1 cellular context compared by ENCODE assay signal in genomic region chr7:876077-876971, GRCh38.
A peak's percentile ranks its signal among the peaks of the same experiment; 100 is the strongest.
TF ChIP-seq lines count a peak whose summit lies in the region.

Gene GET4 (plus strand): TSS chr7:876554. CDS start chr7:876646, 92 bp downstream.

TF ChIP-seq in K562, 482 proteins besides CTCF, POLR2A, EP300 and RAD21 (continued from another document and continues in another):
- peak; percentile 89 for TF ChIP-seq ZBTB33 (CRISPR knock-in tag; IDR thresholded peaks at IDR 0.05)
- TF ChIP-seq ZBTB40 (IDR thresholded peaks at IDR 0.05), result no peak
- peak; percentile 59; the same call in 1 of the 2 replicates for TF ChIP-seq ZBTB40 (CRISPR knock-in tag; IDR thresholded peaks at IDR 0.05)
- TF ChIP-seq NONO (IDR thresholded peaks at IDR 0.05; ENCODE audit: low read depth in 2 of 2, low read length in 1 of 2), result peak in 1 of 2 experiments; percentile 96; a peak in 3 of 4 replicates
- TF ChIP-seq RBBP5 (IDR thresholded peaks at IDR 0.05; ENCODE audit: borderline replicate concordance, insufficient read depth, low read length, poor library complexity, severe bottlenecking), result peak; percentile 93
- TF ChIP-seq HCFC1 (IDR thresholded peaks at IDR 0.05; ENCODE audit: low read depth, low read length), result peak; percentile 78
- no peak for TF ChIP-seq ADNP (tag; IDR thresholded peaks at IDR 0.05)
- peak; percentile 54 for TF ChIP-seq ETV5 (CRISPR knock-in tag; IDR thresholded peaks at IDR 0.05; ENCODE audit: low read depth)
- 0 out of 2 replicates have a peak, but pooled peaks have one; percentile 9 for TF ChIP-seq ZBTB12 (CRISPR knock-in tag; IDR thresholded peaks at IDR 0.05)
- peak; percentile 64 for TF ChIP-seq MXD1 (CRISPR knock-in tag; IDR thresholded peaks at IDR 0.05; ENCODE audit: borderline replicate concordance, poor library complexity, severe bottlenecking)
- TF ChIP-seq ATF6 (CRISPR knock-in tag; IDR thresholded peaks at IDR 0.05), result peak; percentile 90
- TF ChIP-seq ZC3H11A (IDR thresholded peaks at IDR 0.05; ENCODE audit: low read depth, low read length), result 0 out of 2 replicates have a peak, but pooled peaks have one; percentile 60
- peak; percentile 17; the same call in 1 of the 2 replicates for TF ChIP-seq ATF4 (CRISPR knock-in tag; IDR thresholded peaks at IDR 0.05)
- TF ChIP-seq XRCC4 (IDR thresholded peaks at IDR 0.05; ENCODE audit: extremely low read depth, insufficient read depth, insufficient read length), result no peak
- TF ChIP-seq ZBTB7A (IDR thresholded peaks at IDR 0.05; ENCODE audit: borderline replicate concordance, control insufficient read depth, low read depth, low read length), result peak; percentile 86; the same call in 1 of the 2 replicates
- peak; percentile 29 for TF ChIP-seq POLR2AphosphoS5 (IDR thresholded peaks at IDR 0.05; ENCODE audit: control insufficient read depth, insufficient read depth, low read depth, low read length)
- peak; percentile 95 for TF ChIP-seq POU5F1 (IDR thresholded peaks at IDR 0.05; ENCODE audit: borderline replicate concordance, low read depth, low read length, partially characterized antibody)
- TF ChIP-seq NCOR1 (IDR thresholded peaks at IDR 0.05), result 0 out of 2 replicates have a peak, but pooled peaks have one; percentile 9
- TF ChIP-seq USF1 (CRISPR knock-in tag; IDR thresholded peaks at IDR 0.05), result peak; percentile 97
- TF ChIP-seq LCOR (CRISPR knock-in tag; IDR thresholded peaks at IDR 0.05), result peak; percentile 69; the same call in 1 of the 2 replicates
- TF ChIP-seq CREB1 (IDR thresholded peaks at IDR 0.05), result peak; percentile 87
- peak; percentile 87 for TF ChIP-seq CREB1 (CRISPR knock-in tag; IDR thresholded peaks at IDR 0.05)
- peak; percentile 91 for TF ChIP-seq CREM (IDR thresholded peaks at IDR 0.05; ENCODE audit: low read depth)
- no peak for TF ChIP-seq ZNF695 (CRISPR knock-in tag; IDR thresholded peaks at IDR 0.05)
- TF ChIP-seq GTF2B (IDR thresholded peaks at IDR 0.05; ENCODE audit: extremely low read depth, insufficient read length), result no peak
- TF ChIP-seq ZBTB34 (CRISPR knock-in tag; IDR thresholded peaks at IDR 0.05), result no peak
- TF ChIP-seq TCF3 (CRISPR knock-in tag; IDR thresholded peaks at IDR 0.05), result peak; percentile 51
- peak; percentile 94 for TF ChIP-seq TOE1 (IDR thresholded peaks at IDR 0.05; ENCODE audit: borderline replicate concordance)
- peak; percentile 95 for TF ChIP-seq TOE1 (CRISPR knock-in tag; IDR thresholded peaks at IDR 0.05; ENCODE audit: borderline replicate concordance, low read depth)
- peak; percentile 96 for TF ChIP-seq SREBF1 (IDR thresholded peaks at IDR 0.05; ENCODE audit: borderline replicate concordance, low read depth, low read length)
- TF ChIP-seq GABPA (tag; conservative IDR thresholded peaks at IDR 0.05; ENCODE audit: low read depth), result peak; percentile 46; the same call in 1 of the 2 replicates
- TF ChIP-seq SMAD4 (CRISPR knock-in tag; conservative IDR thresholded peaks at IDR 0.05), result peak; percentile 87
- peak; percentile 93 for TF ChIP-seq HMGXB4 (CRISPR knock-in tag; IDR thresholded peaks at IDR 0.05)
- no peak; the same call in 1 of the 2 replicates for TF ChIP-seq FOSL1 (tag; conservative IDR thresholded peaks at IDR 0.05)
- TF ChIP-seq ETS2 (tag; IDR thresholded peaks at IDR 0.05; ENCODE audit: borderline replicate concordance, poor library complexity, severe bottlenecking), result no peak
- no peak for TF ChIP-seq TEAD4 (IDR thresholded peaks at IDR 0.05; ENCODE audit: low read length)
- TF ChIP-seq TEAD4 (CRISPR knock-in tag; IDR thresholded peaks at IDR 0.05; ENCODE audit: borderline replicate concordance), result peak; percentile 95; the same call in 1 of the 2 replicates
- peak; percentile 42 for TF ChIP-seq ELF1 (tag; IDR thresholded peaks at IDR 0.05)
- peak; percentile 84; the same call in 1 of the 2 replicates for TF ChIP-seq ZNF175 (CRISPR knock-in tag; IDR thresholded peaks at IDR 0.05; ENCODE audit: low read depth)
